In genomic region chr5:7872517-7873149, GRCh38 we compare ENCODE assay signal across 19 cellular contexts. TPM values are rescaled to one million over a fixed set of nuclear protein-coding genes. Genes with fewer than 3 reads are reported as not detected.
DNase-seq lines count a peak whose midpoint lies in the region; ATAC-seq and TF ChIP-seq lines count a peak whose summit lies in the region.
"Had no signal": no experiment of that assay in that cellular context is flagged by ENCODE, and none has a peak within 500 bp of the region (broad histone marks: within the 10 kb centered on the region; RNA-seq: fewer than 3 reads in every experiment).

No MANE protein-coding gene starts in this region.

- TF ChIP-seq CTCF in OCI-LY3 (IDR thresholded peaks at IDR 0.05; ENCODE audit: low read depth, low read length) (no peak), GM10266 (IDR thresholded peaks at IDR 0.05; ENCODE audit: control insufficient read depth, insufficient read depth, low read depth, missing control alignments) (no peak), SK-N-SH (IDR thresholded peaks at IDR 0.05) (no peak)

- H3K9me3 Mint-ChIP-seq in activated CD8-positive, alpha-beta memory T cell treated with anti-CD3 and anti-CD28 coated beads, Interleukin-2, amount 10 ng/mL, durations not matched to agents 7 days and 5 days (ENCODE audit: low read depth): no peaks in the 10 kb centered on the region

- H3K27ac ChIP-seq in OCI-LY3 (ENCODE audit: low read length) (peak overlapping the region; percentile 35), SK-N-SH (ENCODE audit: low read depth in 2 of 2, low read length in 1 of 2) (no peak overlapping the region; a peak in 1 of 4 replicates)
- H3K27ac ChIP-seq: HL-60, RWPE1 had no signal

- H3K27me3 Mint-ChIP-seq in activated CD8-positive, alpha-beta memory T cell treated with anti-CD3 and anti-CD28 coated beads, Interleukin-2, amount 10 ng/mL, durations not matched to agents 7 days and 5 days: no peaks in the 10 kb centered on the region

- H4K20me1 ChIP-seq in OCI-LY3 (ENCODE audit: insufficient read depth, low read length): peaks cover 58% of the 10 kb centered on the region
- peaks cover 20% of the 10 kb centered on the region for H4K20me1 ChIP-seq in SK-N-SH (ENCODE audit: insufficient read depth)

- 87% methylated on average over 4 of the region's 4 CpGs for WGBS in SK-N-SH (ENCODE audit: low lambda C conversion rate)

- peaks cover 55% of the 10 kb centered on the region for H3K36me3 Mint-ChIP-seq in activated CD8-positive, alpha-beta memory T cell treated with anti-CD3 and anti-CD28 coated beads, Interleukin-2, amount 10 ng/mL, durations not matched to agents 7 days and 5 days

- H3K36me3 ChIP-seq in OCI-LY3 (replicated peaks; ENCODE audit: low read depth, low read length): peaks cover 42% of the 10 kb centered on the region
- H3K36me3 ChIP-seq in SK-N-SH (replicated peaks in 1 of 2; ENCODE audit: control insufficient read depth in 1 of 2, insufficient read depth in 2 of 2, low read length in 1 of 2): peaks cover 30 to 57% of the 10 kb centered on the region in 2 experiments

- TF ChIP-seq EP300 in SK-N-SH (IDR thresholded peaks at IDR 0.05; ENCODE audit: borderline replicate concordance in 1 of 2, low read depth in 1 of 2, low read length in 1 of 2): no peak

- no peaks in the 10 kb centered on the region for H3F3A ChIP-seq in SK-N-SH (replicated peaks; ENCODE audit: insufficient read depth)

- no peak for ATAC-seq in activated CD8-positive, alpha-beta memory T cell treated with anti-CD3 and anti-CD28 coated beads, Interleukin-2, amount 10 ng/mL, durations not matched to agents 7 days and 5 days

- CTCF ChIA-PET in activated CD8-positive, alpha-beta memory T cell treated with anti-CD3 and anti-CD28 coated beads, Interleukin-2, amount 10 ng/mL, durations not matched to agents 7 days and 5 days (lab: Charles Lee): interaction anchor here (0.9 to 9.7 kb wide), 5 partner anchors 13 to 17 kb away, joined by 3 to 69 read pairs (median 3); no protein-coding TSS in a partner anchor
- CTCF ChIA-PET in SK-N-SH (lab: Yijun Ruan, JAX): interaction anchor here (1.1 to 4.3 kb wide), 2 partner anchors 14 to 15 kb away, joined by 4 to 21 read pairs; no protein-coding TSS in a partner anchor

- no peaks in the 10 kb centered on the region for H3K9me2 ChIP-seq in SK-N-SH

- peak overlapping the region; percentile 34 for H3K4me3 ChIP-seq in OCI-LY3 (ENCODE audit: low read length)
- no peak overlapping the region for H3K4me3 ChIP-seq in SK-N-SH (ENCODE audit: low read depth in 2 of 2, low read length in 1 of 2)
- H3K4me3 ChIP-seq: dorsolateral prefrontal cortex, spleen had no signal

- DNase-seq in activated CD8-positive, alpha-beta memory T cell treated with anti-CD3 and anti-CD28 coated beads, Interleukin-2, amount 10 ng/mL, durations not matched to agents 7 days and 5 days: no peak
- no peak for DNase-seq in activated CD8-positive, alpha-beta memory T cell treated with anti-CD3 and anti-CD28 coated beads for 24 hours
- peak; percentile 67 for DNase-seq in astrocyte of the hippocampus (ENCODE audit: low read depth, low spot score)
- peak; percentile 77 for DNase-seq in renal cortical epithelial cell (ENCODE audit: low read depth)
- DNase-seq in GM10266 (ENCODE audit: extremely low spot score): no peak
- no peak for DNase-seq in inferior parietal cortex (ENCODE audit: extremely low spot score)
- DNase-seq in SK-N-SH: no peak
- DNase-seq: anterior cingulate cortex, Calu3, dorsolateral prefrontal cortex, mesendoderm, NCI-H187, NCI-H510A treated with DMSO at 0.1 percent for 48 hours, spleen had no signal

- peak overlapping the region; percentile 59 for H3K4me3 Mint-ChIP-seq in activated CD8-positive, alpha-beta memory T cell treated with anti-CD3 and anti-CD28 coated beads, Interleukin-2, amount 10 ng/mL, durations not matched to agents 7 days and 5 days

- H2AFZ ChIP-seq in OCI-LY3 (ENCODE audit: low read depth, low read length) (no peak overlapping the region), SK-N-SH (ENCODE audit: low read depth) (no peak overlapping the region)

- H3K79me2 ChIP-seq in OCI-LY3 (ENCODE audit: low read length) (peaks cover 85% of the 10 kb centered on the region), SK-N-SH (ENCODE audit: insufficient read depth) (peaks cover 81% of the 10 kb centered on the region)

- TF ChIP-seq RAD21 in SK-N-SH (IDR thresholded peaks at IDR 0.05; ENCODE audit: low read length): no peak

- H3K27me3 ChIP-seq in OCI-LY3 (ENCODE audit: low read depth, low read length): no peaks in the 10 kb centered on the region
- no peaks in the 10 kb centered on the region for H3K27me3 ChIP-seq in SK-N-SH (ENCODE audit: insufficient read depth)
- H3K27me3 ChIP-seq: dorsolateral prefrontal cortex, spleen had no signal

- H3K9ac ChIP-seq in OCI-LY3 (ENCODE audit: low read length): no peak overlapping the region; the same call in 1 of the 2 replicates
- H3K9ac ChIP-seq in SK-N-SH: no peak overlapping the region

- H3K4me1 Mint-ChIP-seq in activated CD8-positive, alpha-beta memory T cell treated with anti-CD3 and anti-CD28 coated beads, Interleukin-2, amount 10 ng/mL, durations not matched to agents 7 days and 5 days: peaks cover 62% of the 10 kb centered on the region

- POLR2A ChIA-PET in SK-N-SH (lab: Yijun Ruan, JAX): no interaction called here

- H3K27ac Mint-ChIP-seq in activated CD8-positive, alpha-beta memory T cell treated with anti-CD3 and anti-CD28 coated beads, Interleukin-2, amount 10 ng/mL, durations not matched to agents 7 days and 5 days: peak overlapping the region; percentile 86

- H3K9me3 ChIP-seq in OCI-LY3 (ENCODE audit: insufficient read depth, low read length): no peaks in the 10 kb centered on the region
- H3K9me3 ChIP-seq in SK-N-SH: no peaks in the 10 kb centered on the region
- H3K9me3 ChIP-seq: spleen had no signal

- H3K4me2 ChIP-seq in OCI-LY3 (ENCODE audit: low read length) (peak overlapping the region; percentile 88), SK-N-SH (no peak overlapping the region)

- peaks cover 61% of the 10 kb centered on the region for H3K4me1 ChIP-seq in OCI-LY3 (ENCODE audit: low read length)
- H3K4me1 ChIP-seq in SK-N-SH (ENCODE audit: control insufficient read depth in 1 of 2, insufficient read depth in 2 of 2, low read depth in 1 of 2, low read length in 1 of 2): peaks cover 0 to 10% of the 10 kb centered on the region in 2 experiments; a peak in 2 of 4 replicates

TF ChIP-seq in SK-N-SH, 30 proteins besides CTCF, POLR2A, EP300 and RAD21:
- no peak for TF ChIP-seq SMC3 (IDR thresholded peaks at IDR 0.05; ENCODE audit: low read depth, low read length)
- no peak for TF ChIP-seq GATA2 (CRISPR knock-in tag; IDR thresholded peaks at IDR 0.05)
- TF ChIP-seq FOXM1 (IDR thresholded peaks at IDR 0.05; ENCODE audit: low read depth): no peak
TF ChIP-seq in SK-N-SH: peak in this region for 0.

RNA-seq across cellular contexts. Expression of gene MTRR, which starts 3.7 kb away (rescaled TPM):
- total RNA-seq in activated CD8-positive, alpha-beta memory T cell treated with anti-CD3 and anti-CD28 coated beads, Interleukin-2, amount 10 ng/mL, durations not matched to agents 7 days and 5 days: 10 to 100 TPM; 46.9 to 62.4 TPM
- 38.7 and 46.7 TPM in 2 replicates for total RNA-seq in renal cortical epithelial cell
- polyA plus RNA-seq in SK-N-SH (2012; rRNA removed): 18.4 and 23.5 TPM in 2 replicates
- 17.6 and 18.2 TPM in 2 replicates for polyA plus RNA-seq in SK-N-SH (2012; cell fraction: cytosol; rRNA removed)
- 49.1 and 69.3 TPM in 2 replicates for polyA plus RNA-seq in SK-N-SH (2012; cell fraction: nucleus; rRNA removed)

RNA-seq across cellular contexts. Expression of gene FASTKD3, which starts 3.8 kb away (rescaled TPM):
- total RNA-seq in activated CD8-positive, alpha-beta memory T cell treated with anti-CD3 and anti-CD28 coated beads, Interleukin-2, amount 10 ng/mL, durations not matched to agents 7 days and 5 days: 10 to 100 TPM; 10.5 to 14.7 TPM
- 14.8 and 19.6 TPM in 2 replicates for total RNA-seq in renal cortical epithelial cell
- polyA plus RNA-seq in SK-N-SH (2012; rRNA removed): 5.4 and 8.5 TPM in 2 replicates
- polyA plus RNA-seq in SK-N-SH (2012; cell fraction: cytosol; rRNA removed): 7.9 and 8.2 TPM in 2 replicates
- polyA plus RNA-seq in SK-N-SH (2012; cell fraction: nucleus; rRNA removed): 4.0 and 12.3 TPM in 2 replicates

RNA-seq across cellular contexts. Expression of gene CFAP90, which starts 21.7 kb away (rescaled TPM):
- not detected for total RNA-seq in activated CD8-positive, alpha-beta memory T cell treated with anti-CD3 and anti-CD28 coated beads, Interleukin-2, amount 10 ng/mL, durations not matched to agents 7 days and 5 days
- 0.55 TPM in 1 of 2 replicates, not detected in the other for total RNA-seq in renal cortical epithelial cell
- 0.06 and 0.10 TPM in 2 replicates for polyA plus RNA-seq in SK-N-SH (2012; rRNA removed)
- 0.12 TPM in 2 replicates for polyA plus RNA-seq in SK-N-SH (2012; cell fraction: cytosol; rRNA removed)
- 0.13 and 0.14 TPM in 2 replicates for polyA plus RNA-seq in SK-N-SH (2012; cell fraction: nucleus; rRNA removed)
- total RNA-seq: Calu3; LHCN-M2; T-helper 2 cell treated with Interferon-gamma antibody and Interleukin-4, amounts not matched to agents 100 ng/mL and 5 ng/mL, for 36 hours had no signal

Comparison
In these comparisons a context has a peak if more than half of its experiments do, and no peak if none do; other contexts are left out.
1. DNase-seq: peak in astrocyte of the hippocampus (single experiment) and renal cortical epithelial cell (single experiment); none in activated CD8-positive, alpha-beta memory T cell treated with anti-CD3 and anti-CD28 coated beads, Interleukin-2, amount 10 ng/mL, durations not matched to agents 7 days and 5 days (single experiment), activated CD8-positive, alpha-beta memory T cell treated with anti-CD3 and anti-CD28 coated beads for 24 hours (single experiment), GM10266 (single experiment), inferior parietal cortex (single experiment) and SK-N-SH (single experiment).